Comparison of ENCODE assay signal across 8 cellular contexts in genomic region chr16:648786-649589, GRCh38. TPM values are rescaled to one million over a fixed set of nuclear protein-coding genes. Genes with fewer than 3 reads are reported as not detected.
DNase-seq lines count a peak whose midpoint lies in the region; ATAC-seq, FAIRE-seq and TF ChIP-seq lines count a peak whose summit lies in the region.

Gene WDR90, plus strand, starts transcription at chr16:649365. Its CDS starts 52 bp downstream, at chr16:649417.

- no peaks in the 10 kb centered on the region for H3K9me3 ChIP-seq in kidney (ENCODE audit: control insufficient read depth in 1 of 2, low read length in 2 of 2)

- DNase-seq in AG10803 (ENCODE audit: low read depth), result peak; percentile 89
- DNase-seq in GM19238 (ENCODE audit: insufficient read length, low spot score), result peak; percentile 100
- DNase-seq in NCI-H460 (ENCODE audit: extremely low read depth, low read depth), result peak; percentile 89
- DNase-seq in activated CD4-positive, alpha-beta T cell treated with anti-CD3 and anti-CD28 coated beads for 1 hour, result peak; percentile 87
- peak; percentile 88 for DNase-seq in cerebellar cortex (ENCODE audit: low spot score)
- DNase-seq in kidney, result peak; percentile 98
- peak; percentile 83 to 95 (median 86) for DNase-seq in stimulated activated CD4-positive, alpha-beta T cell treated with anti-CD3 and anti-CD28 coated beads, Interleukin-12 subunit alpha, Interleukin-12 subunit beta, amount 100 ng/mL, for 48 hours (ENCODE audit: low read depth in 2 of 3, low spot score in 1 of 3)

- TF ChIP-seq CTCF in AG10803 (conservative IDR thresholded peaks at IDR 0.05; ENCODE audit: low read length) (no peak), kidney (IDR thresholded peaks at IDR 0.05; ENCODE audit: borderline replicate concordance, extremely low read depth, insufficient read depth) (peak; percentile 1)

- peak; percentile 80 for ATAC-seq in HG03432 (IDR thresholded peaks at IDR 0.05; ENCODE audit: unreplicated experiment)

- intact Hi-C loops in kidney (cut with DNase I), result no loop called here

- peaks cover 12 to 37% of the 10 kb centered on the region in 2 donors for H3K4me1 ChIP-seq in kidney (ENCODE audit: control insufficient read depth in 1 of 2, insufficient read depth in 1 of 2, low read depth in 1 of 2, low read length in 2 of 2)

- peak within 1 kb of the TSS; percentile 68 to 78 for H3K27ac ChIP-seq in kidney (ENCODE audit: low read depth in 2 of 2, low read length in 2 of 2)

- no peaks in the 10 kb centered on the region for H3K36me3 ChIP-seq in kidney (ENCODE audit: control insufficient read depth in 1 of 2, insufficient read depth in 2 of 2, low read length in 2 of 2)

- peak within 1 kb of the TSS; percentile 77 for H3K4me3 ChIP-seq in AG10803 (ENCODE audit: low read length)
- H3K4me3 ChIP-seq in kidney (ENCODE audit: low read length in 2 of 2), result peak within 1 kb of the TSS; percentile 55 to 56

- FAIRE-seq in kidney (lab: Jason Lieb, UNC), result no peak

- peak within 1 kb of the TSS; percentile 52 to 54 for H3K9ac ChIP-seq in kidney (ENCODE audit: low read length in 2 of 2)

RNA-seq across cellular contexts. Expression of gene WDR90, which starts in this region (rescaled TPM):
- total RNA-seq in NCI-H460 (2014; rRNA removed; shearing (Covaris generic)), result 13.1 and 14.6 TPM in 2 replicates
- polyA plus RNA-seq in NCI-H460 (2014; cell fraction: nucleus; rRNA removed), result 286 and 393 TPM in 2 replicates
- 51.6 TPM for total RNA-seq in kidney
- 10.6 TPM for polyA plus RNA-seq in kidney (ENCODE audit: insufficient read depth, low read depth, low replicate concordance)

Comparison
In these comparisons a context has a peak if more than half of its experiments do, and no peak if none do; other contexts are left out.
1. Peak in every context shown above with its lines: DNase-seq, ATAC-seq, H3K4me3 ChIP-seq and H3K27ac ChIP-seq.